ENCODE assay signal across 8 cellular contexts in genomic region chr12:121015825-121016766, GRCh38. TPM values are rescaled to one million over a fixed set of nuclear protein-coding genes. Genes with fewer than 3 reads are reported as not detected.
DNase-seq lines count a peak whose midpoint lies in the region; ATAC-seq and TF ChIP-seq lines count a peak whose summit lies in the region.

TSS of gene C12orf43 (minus strand) at chr12:121016487. CDS start at chr12:121016474, 13 bp downstream.

- peak; percentile 95 for DNase-seq in ELR (ENCODE audit: low read depth)
- peak; percentile 92 for DNase-seq in H7
- DNase-seq in RWPE2 (ENCODE audit: low spot score) = peak; percentile 84
- peak; percentile 91 for DNase-seq in fibroblast of pulmonary artery (ENCODE audit: low read depth)
- peak; percentile 92 for DNase-seq in stimulated activated naive CD8-positive, alpha-beta T cell treated with anti-CD3 and anti-CD28 coated beads, Interleukin-15, Interleukin-2, amounts not matched to agents 100 U/mL and 50 U/mL, for 24 hours

- peak within 1 kb of the TSS; percentile 70 for H3K9ac ChIP-seq in Loucy (ENCODE audit: low read depth, low read length, poor library complexity, severe bottlenecking)

- peak within 1 kb of the TSS; percentile 71 for H2AFZ ChIP-seq in Loucy (ENCODE audit: low read length)

- H3K27ac ChIP-seq in RWPE2 (ENCODE audit: poor library complexity, severe bottlenecking) = no peak within 1 kb of the TSS

- H3K9me3 Mint-ChIP-seq in activated T-helper 17 cell treated with anti-CD3 and anti-CD28 coated beads, Interleukin-2, amount 50 U/mL, for 72 hours = no peaks in the 10 kb centered on the region
- no peaks in the 10 kb centered on the region for H3K9me3 Mint-ChIP-seq in nephron

- no peak for TF ChIP-seq CTCF in Loucy (conservative IDR thresholded peaks at IDR 0.05; ENCODE audit: low read length)
- no peak for TF ChIP-seq CTCF in RWPE2 (IDR thresholded peaks at IDR 0.05; ENCODE audit: poor library complexity, severe bottlenecking)
- no peak for TF ChIP-seq CTCF in fibroblast of pulmonary artery (IDR thresholded peaks at IDR 0.05; ENCODE audit: low read length, missing control alignments)
- TF ChIP-seq CTCF in nephron (IDR thresholded peaks at IDR 0.05; ENCODE audit: unreplicated experiment in 3 of 3) = no peak

- peak; percentile 97 for ATAC-seq in RWPE2 (ENCODE audit: low read depth)
- ATAC-seq in activated T-helper 17 cell treated with anti-CD3 and anti-CD28 coated beads, Interleukin-2, amount 50 U/mL, for 72 hours (replicated peaks) = peak; percentile 100
- peak; percentile 99 for ATAC-seq in stimulated activated naive CD8-positive, alpha-beta T cell treated with anti-CD3 and anti-CD28 coated beads, Interleukin-15, Interleukin-2, amounts not matched to agents 100 U/mL and 50 U/mL, for 24 hours

- H3K4me2 ChIP-seq in Loucy (ENCODE audit: low read depth, low read length, poor library complexity, severe bottlenecking) = peak within 1 kb of the TSS; percentile 88

- H3K36me3 ChIP-seq in H7 (replicated peaks; ENCODE audit: control insufficient read depth, insufficient read depth, low read length) (no peaks in the 10 kb centered on the region; the same call in 1 of the 2 replicates), Loucy (ENCODE audit: insufficient read depth, low read length) (no peaks in the 10 kb centered on the region), RWPE2 (ENCODE audit: low read depth) (peaks cover 17% of the 10 kb centered on the region)

- peak within 1 kb of the TSS; percentile 93 for H3K27ac Mint-ChIP-seq in activated T-helper 17 cell treated with anti-CD3 and anti-CD28 coated beads, Interleukin-2, amount 50 U/mL, for 72 hours
- peak within 1 kb of the TSS; percentile 59 to 95 (median 94) for H3K27ac Mint-ChIP-seq in nephron

- H3K27me3 ChIP-seq in H7 (ENCODE audit: control insufficient read depth, insufficient read depth, low read length) = no peaks in the 10 kb centered on the region
- H3K27me3 ChIP-seq in Loucy (ENCODE audit: insufficient read depth, low read length, poor library complexity, severe bottlenecking) = no peaks in the 10 kb centered on the region
- no peaks in the 10 kb centered on the region for H3K27me3 ChIP-seq in RWPE2 (ENCODE audit: insufficient read depth, poor library complexity, severe bottlenecking)

- peak within 1 kb of the TSS; percentile 74 for H3K4me3 ChIP-seq in H7 (ENCODE audit: insufficient read depth, low read depth, low read length)
- H3K4me3 ChIP-seq in Loucy (ENCODE audit: low read length, poor library complexity, severe bottlenecking) = peak within 1 kb of the TSS; percentile 84
- H3K4me3 ChIP-seq in RWPE2 (ENCODE audit: severe bottlenecking) = peak within 1 kb of the TSS; percentile 56
- H3K4me3 ChIP-seq in fibroblast of pulmonary artery (replicated peaks; ENCODE audit: low read depth, low read length) = peak within 1 kb of the TSS; percentile 94

- peaks cover 13% of the 10 kb centered on the region for H3K4me1 ChIP-seq in Loucy (ENCODE audit: insufficient read depth, low read length, poor library complexity, severe bottlenecking)
- H3K4me1 ChIP-seq in RWPE2 (ENCODE audit: insufficient read depth, poor library complexity, severe bottlenecking) = peaks cover 3% of the 10 kb centered on the region

- H3F3A ChIP-seq in Loucy (ENCODE audit: low read depth) = no peaks in the 10 kb centered on the region

- no peaks in the 10 kb centered on the region for H3K9me3 ChIP-seq in Loucy (ENCODE audit: insufficient read depth, low read depth, low read length)
- no peaks in the 10 kb centered on the region for H3K9me3 ChIP-seq in RWPE2 (ENCODE audit: severe bottlenecking)

- H3K4me3 Mint-ChIP-seq in activated T-helper 17 cell treated with anti-CD3 and anti-CD28 coated beads, Interleukin-2, amount 50 U/mL, for 72 hours = peak within 1 kb of the TSS; percentile 94
- peak within 1 kb of the TSS; percentile 95 to 98 (median 98) for H3K4me3 Mint-ChIP-seq in nephron

- peaks cover 9% of the 10 kb centered on the region for H3K79me2 ChIP-seq in Loucy (ENCODE audit: insufficient read depth, low read length)

- H3K27me3 Mint-ChIP-seq in activated T-helper 17 cell treated with anti-CD3 and anti-CD28 coated beads, Interleukin-2, amount 50 U/mL, for 72 hours = no peaks in the 10 kb centered on the region
- no peaks in the 10 kb centered on the region for H3K27me3 Mint-ChIP-seq in nephron (ENCODE audit: low read depth)

- peaks cover 22% of the 10 kb centered on the region for H3K36me3 Mint-ChIP-seq in activated T-helper 17 cell treated with anti-CD3 and anti-CD28 coated beads, Interleukin-2, amount 50 U/mL, for 72 hours (ENCODE audit: low read depth)
- H3K36me3 Mint-ChIP-seq in nephron (ENCODE audit: low read depth) = peaks cover 8% of the 10 kb centered on the region

- no peaks in the 10 kb centered on the region for H3K9me2 ChIP-seq in Loucy (replicated peaks; ENCODE audit: low read depth, low read length)

- no peaks in the 10 kb centered on the region for H4K20me1 ChIP-seq in Loucy (ENCODE audit: insufficient read depth, low read length, poor library complexity, severe bottlenecking)

- H3K4me1 Mint-ChIP-seq in activated T-helper 17 cell treated with anti-CD3 and anti-CD28 coated beads, Interleukin-2, amount 50 U/mL, for 72 hours = peaks cover 16% of the 10 kb centered on the region
- peaks cover 18% of the 10 kb centered on the region for H3K4me1 Mint-ChIP-seq in nephron

RNA-seq across cellular contexts. Expression of gene C12orf43, which starts in this region (rescaled TPM):
- total RNA-seq in H7 (2014; rRNA removed; shearing (Covaris generic)) = 11.8 and 15.0 TPM in 2 replicates
- total RNA-seq in activated T-helper 17 cell treated with anti-CD3 and anti-CD28 coated beads, Interleukin-2, amount 50 U/mL, for 72 hours = 10 to 100 TPM; 15.6 to 26.8 TPM
